28 cellular contexts compared by ENCODE assay signal in genomic region chr5:77012601-77013000, GRCh38. TPM values are rescaled to one million over a fixed set of nuclear protein-coding genes. Genes with fewer than 3 reads are reported as not detected.
DNase-seq lines count a peak whose midpoint lies in the region; ATAC-seq and TF ChIP-seq lines count a peak whose summit lies in the region.
"Had no signal": no experiment of that assay in that cellular context is flagged by ENCODE, and none has a peak within 500 bp of the region (broad histone marks: within the 10 kb centered on the region; RNA-seq: fewer than 3 reads in every experiment).

No MANE protein-coding gene starts in this region.

- ATAC-seq in GM23338 = no peak
- peak; percentile 60 for ATAC-seq in activated CD8-positive, alpha-beta T cell treated with anti-CD3 and anti-CD28 coated beads for 36 hours
- ATAC-seq: pancreas, right cardiac atrium had no signal

- no peak for TF ChIP-seq POLR2A in prostate gland (IDR thresholded peaks at IDR 0.05)

- 87% methylated on average over 2 of the region's 2 CpGs for WGBS in prostate gland

- intact Hi-C loops in activated CD8-positive, alpha-beta T cell treated with anti-CD3 and anti-CD28 coated beads for 36 hours (cut with micrococcal nuclease) = no loop called here
- intact Hi-C loops in prostate gland (cut with DNase I) = no loop called here

- 0 out of 2 replicates have a peak overlapping the region, but pooled peaks have one; percentile 19 for H2AFZ ChIP-seq in GM23338

- no peaks in the 10 kb centered on the region for H3K36me3 Mint-ChIP-seq in activated CD4-positive, alpha-beta T cell treated with anti-CD3 and anti-CD28 coated beads, Interleukin-2, amount 10 ng/mL, durations not matched to agents 7 days and 5 days (ENCODE audit: low read depth)
- H3K36me3 Mint-ChIP-seq in GM23338 (ENCODE audit: low read depth) = no peaks in the 10 kb centered on the region
- H3K36me3 Mint-ChIP-seq in activated CD8-positive, alpha-beta T cell treated with anti-CD3 and anti-CD28 coated beads for 36 hours (ENCODE audit: low read depth) = no peaks in the 10 kb centered on the region
- H3K36me3 Mint-ChIP-seq: immature natural killer cell had no signal

- TF ChIP-seq CTCF in GM23338 (conservative IDR thresholded peaks at IDR 0.05; ENCODE audit: low read depth in 2 of 2) = no peak
- no peak for TF ChIP-seq CTCF in activated CD8-positive, alpha-beta T cell treated with anti-CD3 and anti-CD28 coated beads for 36 hours (IDR thresholded peaks at IDR 0.05)
- TF ChIP-seq CTCF in prostate gland (IDR thresholded peaks at IDR 0.05) = no peak

- no peak overlapping the region for H3K4me2 ChIP-seq in GM23338

- POLR2A ChIA-PET in activated CD4-positive, alpha-beta T cell treated with anti-CD3 and anti-CD28 coated beads, Interleukin-2, amount 10 ng/mL, durations not matched to agents 7 days and 5 days (lab: Charles Lee) = no interaction called here
- POLR2A ChIA-PET in activated CD8-positive, alpha-beta T cell treated with anti-CD3 and anti-CD28 coated beads for 36 hours (lab: Charles Lee) = no interaction called here

- DNase-seq in activated CD4-positive, alpha-beta T cell treated with anti-CD3 and anti-CD28 coated beads, Interleukin-2, amount 10 ng/mL, durations not matched to agents 7 days and 5 days = peak; percentile 9
- DNase-seq in activated CD4-positive, alpha-beta T cell treated with anti-CD3 and anti-CD28 coated beads, Interleukin-2, amount 50 U/mL, for 48 hours = no peak
- DNase-seq in GM23338 (ENCODE audit: low spot score) = no peak
- peak; percentile 22 for DNase-seq in activated CD8-positive, alpha-beta T cell treated with anti-CD3 and anti-CD28 coated beads for 36 hours
- DNase-seq in iris pigment epithelial cell (ENCODE audit: low read depth) = peak; percentile 4
- no peak for DNase-seq in prostate gland (ENCODE audit: low spot score)
- no peak for DNase-seq in DMS 273 (lab: John Stamatoyannopoulos, UW; ENCODE audit: unreplicated experiment)
- DNase-seq in UCSD-AML1 (lab: John Stamatoyannopoulos, UW; ENCODE audit: unreplicated experiment) = no peak
- DNase-seq: activated CD4-positive, CD25-positive, alpha-beta regulatory T cell; activated gamma-delta T cell treated with Interleukin-2 at 50 U/mL for 16 hours; Caco-2; dorsolateral prefrontal cortex; immature natural killer cell; left ventricle myocardium inferior; midbrain; MM.1S; NCI-H1417 treated with DMSO at 0.1 percent for 48 hours; NCI-H524; pancreas; right cardiac atrium; stimulated activated CD4-positive, alpha-beta T cell treated with anti-CD3 and anti-CD28 coated beads, Interleukin-4, amount 100 ng/mL, for 4 hours; stomach; T-helper 9 cell; transverse colon had no signal

- no peaks in the 10 kb centered on the region for H3K9me2 ChIP-seq in GM23338 (ENCODE audit: insufficient read depth)

- no peaks in the 10 kb centered on the region for H3F3A ChIP-seq in GM23338 (replicated peaks; ENCODE audit: low read depth)

- H3K4me1 Mint-ChIP-seq in activated CD4-positive, alpha-beta T cell treated with anti-CD3 and anti-CD28 coated beads, Interleukin-2, amount 10 ng/mL, durations not matched to agents 7 days and 5 days = peaks cover 13% of the 10 kb centered on the region
- peaks cover 4% of the 10 kb centered on the region for H3K4me1 Mint-ChIP-seq in GM23338
- peaks cover 8% of the 10 kb centered on the region for H3K4me1 Mint-ChIP-seq in activated CD8-positive, alpha-beta T cell treated with anti-CD3 and anti-CD28 coated beads for 36 hours (ENCODE audit: low read depth)
- H3K4me1 Mint-ChIP-seq: immature natural killer cell, nephron had no signal

- no peak overlapping the region for H3K27ac Mint-ChIP-seq in activated CD4-positive, alpha-beta T cell treated with anti-CD3 and anti-CD28 coated beads, Interleukin-2, amount 10 ng/mL, durations not matched to agents 7 days and 5 days
- no peak overlapping the region for H3K27ac Mint-ChIP-seq in GM23338
- H3K27ac Mint-ChIP-seq in activated CD8-positive, alpha-beta T cell treated with anti-CD3 and anti-CD28 coated beads for 36 hours = no peak overlapping the region
- H3K27ac Mint-ChIP-seq: IgD-negative memory B cell, immature natural killer cell, nephron had no signal

- H3K36me3 ChIP-seq in GM23338 (ENCODE audit: insufficient read depth) (no peaks in the 10 kb centered on the region), prostate gland (no peaks in the 10 kb centered on the region)
- H3K36me3 ChIP-seq: left ventricle myocardium inferior, pancreas, stomach, transverse colon had no signal

- H3K4me3 ChIP-seq in GM23338 = no peak overlapping the region
- no peak overlapping the region for H3K4me3 ChIP-seq in prostate gland
- H3K4me3 ChIP-seq: dorsolateral prefrontal cortex, left ventricle myocardium inferior, pancreas, stomach, transverse colon had no signal

- no peak overlapping the region for H3K4me3 Mint-ChIP-seq in activated CD4-positive, alpha-beta T cell treated with anti-CD3 and anti-CD28 coated beads, Interleukin-2, amount 10 ng/mL, durations not matched to agents 7 days and 5 days
- no peak overlapping the region for H3K4me3 Mint-ChIP-seq in GM23338
- no peak overlapping the region for H3K4me3 Mint-ChIP-seq in activated CD8-positive, alpha-beta T cell treated with anti-CD3 and anti-CD28 coated beads for 36 hours
- H3K4me3 Mint-ChIP-seq: IgD-negative memory B cell, immature natural killer cell, nephron had no signal

- H3K4me1 ChIP-seq in GM23338 (ENCODE audit: insufficient read depth) = no peaks in the 10 kb centered on the region
- no peaks in the 10 kb centered on the region for H3K4me1 ChIP-seq in prostate gland (replicated peaks)
- H3K4me1 ChIP-seq: Caco-2, left ventricle myocardium inferior, pancreas, stomach, transverse colon had no signal

- H4K20me1 ChIP-seq in GM23338 (replicated peaks; ENCODE audit: insufficient read depth) = no peaks in the 10 kb centered on the region

- no peaks in the 10 kb centered on the region for H3K9me3 Mint-ChIP-seq in activated CD4-positive, alpha-beta T cell treated with anti-CD3 and anti-CD28 coated beads, Interleukin-2, amount 10 ng/mL, durations not matched to agents 7 days and 5 days
- H3K9me3 Mint-ChIP-seq in GM23338 = no peaks in the 10 kb centered on the region
- H3K9me3 Mint-ChIP-seq in activated CD8-positive, alpha-beta T cell treated with anti-CD3 and anti-CD28 coated beads for 36 hours = no peaks in the 10 kb centered on the region
- H3K9me3 Mint-ChIP-seq: nephron had no signal

- H3K27me3 Mint-ChIP-seq in activated CD4-positive, alpha-beta T cell treated with anti-CD3 and anti-CD28 coated beads, Interleukin-2, amount 10 ng/mL, durations not matched to agents 7 days and 5 days = peaks cover 4% of the 10 kb centered on the region
- peaks cover 3% of the 10 kb centered on the region for H3K27me3 Mint-ChIP-seq in GM23338 (ENCODE audit: insufficient read depth, low read depth, poor library complexity)
- peaks cover 9% of the 10 kb centered on the region for H3K27me3 Mint-ChIP-seq in activated CD8-positive, alpha-beta T cell treated with anti-CD3 and anti-CD28 coated beads for 36 hours

- no peaks in the 10 kb centered on the region for H3K27me3 ChIP-seq in GM23338 (ENCODE audit: insufficient read depth)
- H3K27me3 ChIP-seq in prostate gland (replicated peaks; ENCODE audit: insufficient read depth) = no peaks in the 10 kb centered on the region
- H3K27me3 ChIP-seq: dorsolateral prefrontal cortex, pancreas, stomach had no signal

- no peaks in the 10 kb centered on the region for H3K9me3 ChIP-seq in prostate gland
- H3K9me3 ChIP-seq: Caco-2, left ventricle myocardium inferior, pancreas, stomach, transverse colon had no signal

- no peak overlapping the region for H3K27ac ChIP-seq in GM23338 (ENCODE audit: low read depth)
- no peak overlapping the region for H3K27ac ChIP-seq in prostate gland
- H3K27ac ChIP-seq: dorsolateral prefrontal cortex, left ventricle myocardium inferior, pancreas, stomach, transverse colon had no signal

- no peaks in the 10 kb centered on the region for H3K79me2 ChIP-seq in GM23338 (replicated peaks; ENCODE audit: insufficient read depth)

- CTCF ChIA-PET in activated CD4-positive, alpha-beta T cell treated with anti-CD3 and anti-CD28 coated beads, Interleukin-2, amount 10 ng/mL, durations not matched to agents 7 days and 5 days (lab: Charles Lee) = no interaction called here
- CTCF ChIA-PET in activated CD8-positive, alpha-beta T cell treated with anti-CD3 and anti-CD28 coated beads for 36 hours (lab: Charles Lee) = interaction anchor here (1.0 kb wide), 1 partner anchor 69 kb away, joined by 3 read pairs; no protein-coding TSS in a partner anchor

TF ChIP-seq in GM23338, 12 proteins besides CTCF, POLR2A, EP300 and RAD21 (continues in another document):
- TF ChIP-seq EZH2phosphoT487 (IDR thresholded peaks at IDR 0.05; ENCODE audit: unreplicated experiment) (no peak), EZH2 (IDR thresholded peaks at IDR 0.05; ENCODE audit: low read depth, unreplicated experiment) (no peak), POLR2AphosphoS5 (IDR thresholded peaks at IDR 0.05; ENCODE audit: low read depth) (no peak), STAT1 (IDR thresholded peaks at IDR 0.05; ENCODE audit: unreplicated experiment) (no peak), ZNF114 (CRISPR knock-in tag; IDR thresholded peaks at IDR 0.05) (no peak), ZNF331 (CRISPR knock-in tag; IDR thresholded peaks at IDR 0.05; ENCODE audit: low read depth) (no peak)
- TF ChIP-seq, protein P1, sequence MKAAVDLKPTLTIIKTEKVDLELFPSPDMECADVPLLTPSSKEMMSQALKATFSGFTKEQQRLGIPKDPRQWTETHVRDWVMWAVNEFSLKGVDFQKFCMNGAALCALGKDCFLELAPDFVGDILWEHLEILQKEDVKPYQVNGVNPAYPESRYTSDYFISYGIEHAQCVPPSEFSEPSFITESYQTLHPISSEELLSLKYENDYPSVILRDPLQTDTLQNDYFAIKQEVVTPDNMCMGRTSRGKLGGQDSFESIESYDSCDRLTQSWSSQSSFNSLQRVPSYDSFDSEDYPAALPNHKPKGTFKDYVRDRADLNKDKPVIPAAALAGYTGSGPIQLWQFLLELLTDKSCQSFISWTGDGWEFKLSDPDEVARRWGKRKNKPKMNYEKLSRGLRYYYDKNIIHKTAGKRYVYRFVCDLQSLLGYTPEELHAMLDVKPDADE (IDR thresholded peaks at IDR 0.05) = no peak

RNA-seq across cellular contexts. Expression of gene AGGF1, which starts 17.6 kb away (rescaled TPM):
- 10 to 100 TPM; 27.6 to 28.9 TPM for total RNA-seq in activated CD4-positive, alpha-beta T cell treated with anti-CD3 and anti-CD28 coated beads, Interleukin-2, amount 10 ng/mL, durations not matched to agents 7 days and 5 days
- total RNA-seq in GM23338 (2014; rRNA removed; shearing (Covaris generic)) = 20.7 and 24.4 TPM in 2 replicates
- polyA plus RNA-seq in GM23338 (2016; fragmentation: Nextera tagmentation; extraction: Ambion mirVana) = 26.3 and 27.5 TPM in 2 replicates
- 10 to 100 TPM; 27.7 to 33.5 TPM for total RNA-seq in activated CD8-positive, alpha-beta T cell treated with anti-CD3 and anti-CD28 coated beads for 36 hours
- 10 to 100 TPM; 28.5 to 29.6 TPM for total RNA-seq in prostate gland

RNA-seq across cellular contexts. Expression of gene CRHBP, which starts 59.8 kb away (rescaled TPM):
- total RNA-seq in activated CD4-positive, alpha-beta T cell treated with anti-CD3 and anti-CD28 coated beads, Interleukin-2, amount 10 ng/mL, durations not matched to agents 7 days and 5 days = under 1 TPM in 1 of 2 experiments, not detected in 1; 0.27 TPM
- not detected in 2 replicates for total RNA-seq in GM23338 (2014; rRNA removed; shearing (Covaris generic))
- polyA plus RNA-seq in GM23338 (2016; fragmentation: Nextera tagmentation; extraction: Ambion mirVana) = not detected in 2 replicates
- not detected for total RNA-seq in activated CD8-positive, alpha-beta T cell treated with anti-CD3 and anti-CD28 coated beads for 36 hours
- total RNA-seq in prostate gland = 1 to 10 TPM in 1 of 2 donors, under 1 TPM in 1; 0.91 to 5.0 TPM
- total RNA-seq: Caco-2, fibroblast of villous mesenchyme, stomach had no signal
- polyA plus RNA-seq: BJ, IgD-negative memory B cell, immature natural killer cell had no signal

Comparison
In these comparisons a context has a peak if more than half of its experiments do, and no peak if none do; other contexts are left out.
1. DNase-seq: peak in activated CD4-positive, alpha-beta T cell treated with anti-CD3 and anti-CD28 coated beads, Interleukin-2, amount 10 ng/mL, durations not matched to agents 7 days and 5 days (single experiment), activated CD8-positive, alpha-beta T cell treated with anti-CD3 and anti-CD28 coated beads for 36 hours (single experiment) and iris pigment epithelial cell (single experiment); none in activated CD4-positive, alpha-beta T cell treated with anti-CD3 and anti-CD28 coated beads, Interleukin-2, amount 50 U/mL, for 48 hours (0 of 2), GM23338 (single experiment), prostate gland (single experiment), DMS 273 (single experiment) and UCSD-AML1 (single experiment).